24 cellular contexts compared by ENCODE assay signal in the genomic region with DNA sequence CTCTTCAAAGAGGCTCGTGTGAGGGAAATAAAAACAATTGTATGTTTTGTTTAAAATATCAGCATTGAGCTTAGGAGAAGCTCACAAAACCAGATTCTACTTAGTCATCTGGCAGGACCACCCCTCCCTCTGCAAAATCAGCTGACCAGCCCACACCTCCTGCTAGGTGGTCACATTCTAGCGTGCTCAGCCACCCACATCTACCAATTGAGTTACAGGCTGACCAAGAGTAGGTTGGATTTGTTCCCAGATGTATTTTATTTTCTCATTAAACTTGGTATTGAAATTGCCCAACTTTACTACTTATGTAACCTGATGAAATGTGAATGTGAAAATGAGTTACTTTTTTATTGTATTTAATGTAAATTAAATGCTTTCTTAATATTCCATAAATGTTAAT. TPM values are rescaled to one million over a fixed set of nuclear protein-coding genes. Genes with fewer than 3 reads are reported as not detected.
DNase-seq lines count a peak whose midpoint lies in the region; ATAC-seq and TF ChIP-seq lines count a peak whose summit lies in the region.
"Had no signal": no experiment of that assay in that cellular context is flagged by ENCODE, and none has a peak within 500 bp of the region (broad histone marks: within the 10 kb centered on the region; RNA-seq: fewer than 3 reads in every experiment).

No MANE protein-coding gene starts in this region.

- TF ChIP-seq CTCF in PC-3 (conservative IDR thresholded peaks at IDR 0.05; ENCODE audit: low read depth, low read length) = no peak
- no peak for TF ChIP-seq CTCF in kidney epithelial cell (IDR thresholded peaks at IDR 0.05; ENCODE audit: insufficient read depth, low read length, poor library complexity, severe bottlenecking)

- H3K36me3 ChIP-seq in PC-3 (ENCODE audit: low read depth, low read length) (no peaks in the 10 kb centered on the region), kidney epithelial cell (ENCODE audit: control insufficient read depth, insufficient read depth, low read length) (no peaks in the 10 kb centered on the region)
- H3K36me3 ChIP-seq: BLaER1, SJCRH30 had no signal

- H3K27me3 ChIP-seq in PC-3 (ENCODE audit: low read length) = no peaks in the 10 kb centered on the region
- H3K27me3 ChIP-seq in kidney epithelial cell (ENCODE audit: control insufficient read depth, insufficient read depth, low read length) = no peaks in the 10 kb centered on the region
- H3K27me3 ChIP-seq: BLaER1 had no signal

- CTCF ChIA-PET in PC-3 (lab: Charles Lee) = no interaction called here

- no peaks in the 10 kb centered on the region; the same call in 1 of the 2 replicates for H3K4me1 ChIP-seq in PC-3 (ENCODE audit: insufficient read depth, low read length)
- H3K4me1 ChIP-seq: BLaER1, SJCRH30 had no signal

- ATAC-seq in PC-3 = no peak
- no peak for ATAC-seq in HG03280 (IDR thresholded peaks at IDR 0.05; ENCODE audit: unreplicated experiment)
- no peak for ATAC-seq in sciatic nerve
- ATAC-seq: CD8-positive, alpha-beta T cell had no signal

- no TSS peak for BruUV-seq in PC-3 (replicated peaks; lab: Mats Ljungman, UMichigan)

- no peak overlapping the region for H3K27ac ChIP-seq in PC-3 (ENCODE audit: low read length)
- H3K27ac ChIP-seq: BLaER1, RWPE1, SJCRH30 had no signal

- H3K9ac ChIP-seq in PC-3 (ENCODE audit: low read length) = no peak overlapping the region
- H3K9ac ChIP-seq: BLaER1 had no signal

- no peaks in the 10 kb centered on the region for H3K9me2 ChIP-seq in PC-3 (replicated peaks; ENCODE audit: low read length)

- H2AFZ ChIP-seq in PC-3 (ENCODE audit: low read length) = no peak overlapping the region

- H3K79me2 ChIP-seq in PC-3 (ENCODE audit: low read length) = no peaks in the 10 kb centered on the region

- intact Hi-C loops in PC-3 (cut with micrococcal nuclease) (loop anchor here (5.0 kb wide), 1 partner anchor 60 kb away; no protein-coding TSS in a partner anchor), sciatic nerve (cut with DNase I) (no loop called here)

- POLR2A ChIA-PET in PC-3 (lab: Charles Lee; ENCODE audit: unreplicated experiment) = no interaction called here

- no peaks in the 10 kb centered on the region for H3F3A ChIP-seq in PC-3 (ENCODE audit: low read length, unreplicated experiment)

- DNase-seq in PC-3 (peak; percentile 3), dedifferentiated amniotic fluid mesenchymal stem cell (ENCODE audit: extremely low spot score) (peak; percentile 83), kidney epithelial cell (ENCODE audit: low read depth) (peak; percentile 31), stromal cell of bone marrow (ENCODE audit: low read depth) (peak; percentile 39), DMS114 treated with DMSO at 0.1 percent for 48 hours (lab: John Stamatoyannopoulos, UW; ENCODE audit: unreplicated experiment) (no peak), AG08396 (ENCODE audit: low spot score) (no peak), sciatic nerve (ENCODE audit: low spot score) (no peak)
- DNase-seq: ACHN; CD8-positive, alpha-beta T cell; DMS79; HCEC 1CT; IMR-90; NCI-H1417 treated with DMSO at 0.1 percent for 48 hours; NCI-H2029; NCI-H2171; NCI-H446; NCI-H69; SJCRH30 had no signal

- H4K20me1 ChIP-seq in PC-3 (ENCODE audit: low read length) = no peaks in the 10 kb centered on the region
- H4K20me1 ChIP-seq: BLaER1 had no signal

- no peaks in the 10 kb centered on the region for H3K9me3 ChIP-seq in PC-3 (ENCODE audit: low read length)
- H3K9me3 ChIP-seq: SJCRH30 had no signal

- no peak overlapping the region for H3K4me2 ChIP-seq in PC-3 (ENCODE audit: low read length)
- H3K4me2 ChIP-seq: BLaER1 had no signal

- no peak overlapping the region for H3K4me3 ChIP-seq in PC-3 (ENCODE audit: low read length)
- no peak overlapping the region for H3K4me3 ChIP-seq in kidney epithelial cell (ENCODE audit: low read depth, low read length)
- H3K4me3 ChIP-seq: BLaER1, SJCRH30 had no signal

RNA-seq across cellular contexts. Expression of gene SLC22A2, which starts 56.2 kb away (rescaled TPM):
- total RNA-seq in PC-3 (2014; rRNA removed) = not detected in 2 replicates
- total RNA-seq in kidney epithelial cell = 0.04 TPM in 1 of 2 replicates, not detected in the other
- total RNA-seq in sciatic nerve = not detected
- total RNA-seq: CD8-positive, alpha-beta T cell; G401; HT1080; IMR-90; LHCN-M2 had no signal

Comparison
In these comparisons a context has a peak if more than half of its experiments do, and no peak if none do; other contexts are left out.
1. DNase-seq: peak in PC-3 (single experiment), dedifferentiated amniotic fluid mesenchymal stem cell (single experiment), kidney epithelial cell (single experiment) and stromal cell of bone marrow (single experiment); none in DMS114 treated with DMSO at 0.1 percent for 48 hours (single experiment), AG08396 (single experiment) and sciatic nerve (single experiment).